In genomic region chr10:102649770-102650654, GRCh38 we compare ENCODE assay signal across 8 cellular contexts. TPM values are rescaled to one million over a fixed set of nuclear protein-coding genes. Genes with fewer than 3 reads are reported as not detected.
A peak's percentile ranks its signal among the peaks of the same experiment; 100 is the strongest.
DNase-seq lines count a peak whose midpoint lies in the region; ATAC-seq, FAIRE-seq and TF ChIP-seq lines count a peak whose summit lies in the region.

No MANE protein-coding gene starts in this region.

- H3K4me2 ChIP-seq in GM23338 = peak overlapping the region; percentile 72

- H3F3A ChIP-seq in GM23338 (replicated peaks; ENCODE audit: low read depth) = 0 out of 2 replicates have a peak, but pooled peaks cover 4% of the 10 kb centered on the region

- H4K20me1 ChIP-seq in GM23338 (replicated peaks; ENCODE audit: insufficient read depth) = peaks cover 13% of the 10 kb centered on the region; the same call in 1 of the 2 replicates

- H3K36me3 Mint-ChIP-seq in GM23338 (ENCODE audit: low read depth) = peaks cover 7% of the 10 kb centered on the region; the same call in 2 of the 3 replicates
- peaks cover 73% of the 10 kb centered on the region for H3K36me3 Mint-ChIP-seq in activated T-helper 2 cell treated with anti-CD3 and anti-CD28 coated beads, Interferon-gamma antibody, Interleukin-2, Interleukin-4, amounts not matched to agents 10 μg/mL and 5 μg/mL and 100 μg/mL, durations not matched to agents 14 hours and 24 hours and 36 hours (ENCODE audit: low read depth)

- intact Hi-C loops in activated T-helper 2 cell treated with anti-CD3 and anti-CD28 coated beads, Interferon-gamma antibody, Interleukin-2, Interleukin-4, amounts not matched to agents 10 μg/mL and 5 μg/mL and 100 μg/mL, durations not matched to agents 14 hours and 24 hours and 36 hours (cut with micrococcal nuclease) = loop anchor here (5.0 to 10.0 kb wide), 3 partner anchors 267 to 835 kb away; partner anchors contain the start of genes CNNM2, OGA and PPRC1

- no peak overlapping the region for H2AFZ ChIP-seq in GM23338

- no peaks in the 10 kb centered on the region for H3K27me3 ChIP-seq in GM23338 (ENCODE audit: insufficient read depth)
- no peaks in the 10 kb centered on the region for H3K27me3 ChIP-seq in iPS-18a (ENCODE audit: control insufficient read depth, insufficient read depth, low read length)
- H3K27me3 ChIP-seq in skeletal muscle tissue (ENCODE audit: control insufficient read depth in 3 of 3, insufficient read depth in 3 of 3, low read length in 3 of 3) = no peaks in the 10 kb centered on the region

- H3K36me3 ChIP-seq in GM23338 (ENCODE audit: insufficient read depth) (no peaks in the 10 kb centered on the region), iPS-18a (ENCODE audit: control insufficient read depth, low read depth, low read length) (peaks cover 8% of the 10 kb centered on the region), skeletal muscle tissue (ENCODE audit: control insufficient read depth in 3 of 3, insufficient read depth in 3 of 3, low read length in 3 of 3) (peaks cover 26 to 35% (median 28%) of the 10 kb centered on the region in 3 donors)

- DNase-seq in GM23338 (ENCODE audit: low spot score) (peak; percentile 57), UCSD-AML1 (lab: John Stamatoyannopoulos, UW; ENCODE audit: unreplicated experiment) (no peak), GM12891 (ENCODE audit: insufficient read length, low spot score) (no peak)
- no peak for DNase-seq in activated T-helper 2 cell treated with anti-CD3 and anti-CD28 coated beads, Interferon-gamma antibody, Interleukin-2, Interleukin-4, amounts not matched to agents 10 μg/mL and 5 μg/mL and 100 μg/mL, durations not matched to agents 14 hours and 24 hours and 36 hours (ENCODE audit: low spot score)

- TF ChIP-seq POLR2A in GM12891 (IDR thresholded peaks at IDR 0.05; ENCODE audit: low read depth, low read length) = no peak

- peaks cover 62% of the 10 kb centered on the region for H3K4me1 Mint-ChIP-seq in GM23338
- peaks cover 69% of the 10 kb centered on the region for H3K4me1 Mint-ChIP-seq in activated T-helper 2 cell treated with anti-CD3 and anti-CD28 coated beads, Interferon-gamma antibody, Interleukin-2, Interleukin-4, amounts not matched to agents 10 μg/mL and 5 μg/mL and 100 μg/mL, durations not matched to agents 14 hours and 24 hours and 36 hours (ENCODE audit: low read depth)

- FAIRE-seq in GM12891 (lab: Jason Lieb, UNC) = no peak

- no peaks in the 10 kb centered on the region for H3K9me3 Mint-ChIP-seq in GM23338
- no peaks in the 10 kb centered on the region for H3K9me3 Mint-ChIP-seq in activated T-helper 2 cell treated with anti-CD3 and anti-CD28 coated beads, Interferon-gamma antibody, Interleukin-2, Interleukin-4, amounts not matched to agents 10 μg/mL and 5 μg/mL and 100 μg/mL, durations not matched to agents 14 hours and 24 hours and 36 hours

- peak overlapping the region; percentile 72; the same call in 1 of the 2 replicates for H3K27ac Mint-ChIP-seq in GM23338
- peak overlapping the region; percentile 75 for H3K27ac Mint-ChIP-seq in activated T-helper 2 cell treated with anti-CD3 and anti-CD28 coated beads, Interferon-gamma antibody, Interleukin-2, Interleukin-4, amounts not matched to agents 10 μg/mL and 5 μg/mL and 100 μg/mL, durations not matched to agents 14 hours and 24 hours and 36 hours

- H3K9ac ChIP-seq in iPS-18a (ENCODE audit: low read length) (peak overlapping the region; percentile 24), skeletal muscle tissue (ENCODE audit: low read depth in 1 of 3, low read length in 3 of 3) (peak overlapping the region; percentile 62 to 100 (median 72))

- peaks cover 30% of the 10 kb centered on the region for H3K27me3 Mint-ChIP-seq in GM23338 (ENCODE audit: insufficient read depth, low read depth, poor library complexity)
- H3K27me3 Mint-ChIP-seq in activated T-helper 2 cell treated with anti-CD3 and anti-CD28 coated beads, Interferon-gamma antibody, Interleukin-2, Interleukin-4, amounts not matched to agents 10 μg/mL and 5 μg/mL and 100 μg/mL, durations not matched to agents 14 hours and 24 hours and 36 hours (ENCODE audit: low read depth) = no peaks in the 10 kb centered on the region

- H3K9me3 ChIP-seq in iPS-18a (ENCODE audit: control insufficient read depth, low read depth, low read length) = no peaks in the 10 kb centered on the region
- no peaks in the 10 kb centered on the region for H3K9me3 ChIP-seq in skeletal muscle tissue (ENCODE audit: control insufficient read depth in 3 of 3, low read length in 3 of 3)

- H3K79me2 ChIP-seq in GM23338 (replicated peaks; ENCODE audit: insufficient read depth) = peaks cover 78% of the 10 kb centered on the region

- no peak for TF ChIP-seq CTCF in GM23338 (conservative IDR thresholded peaks at IDR 0.05; ENCODE audit: low read depth in 2 of 2)

- peak overlapping the region; percentile 19; the same call in 2 of the 3 replicates for H3K4me3 Mint-ChIP-seq in GM23338
- H3K4me3 Mint-ChIP-seq in activated T-helper 2 cell treated with anti-CD3 and anti-CD28 coated beads, Interferon-gamma antibody, Interleukin-2, Interleukin-4, amounts not matched to agents 10 μg/mL and 5 μg/mL and 100 μg/mL, durations not matched to agents 14 hours and 24 hours and 36 hours (ENCODE audit: low read depth) = peak overlapping the region; percentile 27

- H3K4me1 ChIP-seq in GM23338 (ENCODE audit: insufficient read depth) (peaks cover 36% of the 10 kb centered on the region), iPS-18a (ENCODE audit: control insufficient read depth, low read depth, low read length) (peaks cover 53% of the 10 kb centered on the region), skeletal muscle tissue (ENCODE audit: control insufficient read depth in 3 of 3, insufficient read depth in 3 of 3, low read length in 3 of 3) (peaks cover 68 to 83% (median 76%) of the 10 kb centered on the region in 3 donors)

- H3K4me3 ChIP-seq in GM23338 = peak overlapping the region; percentile 34; the same call in 1 of the 2 replicates
- peak overlapping the region; percentile 2 for H3K4me3 ChIP-seq in iPS-18a (ENCODE audit: low read length)
- H3K4me3 ChIP-seq in skeletal muscle tissue (ENCODE audit: low read length in 3 of 3) = peak overlapping the region; percentile 79 to 97 (median 81)

- ATAC-seq in GM23338 (peak; percentile 19), GM18873 (IDR thresholded peaks at IDR 0.05; ENCODE audit: low FRiP score, unreplicated experiment) (no peak), GM21367 (IDR thresholded peaks at IDR 0.05; ENCODE audit: unreplicated experiment) (no peak)

- no peaks in the 10 kb centered on the region for H3K9me2 ChIP-seq in GM23338 (ENCODE audit: insufficient read depth)

- H3K27ac ChIP-seq in GM23338 (ENCODE audit: low read depth) (peak overlapping the region; percentile 77), iPS-18a (ENCODE audit: low read length) (no peak overlapping the region), skeletal muscle tissue (ENCODE audit: low read depth, low read length) (peak overlapping the region; percentile 44)

TF ChIP-seq in GM23338, 12 proteins besides CTCF, POLR2A, EP300 and RAD21 (continues in another document):
- no peak for TF ChIP-seq ZNF114 (CRISPR knock-in tag; IDR thresholded peaks at IDR 0.05)
- TF ChIP-seq EZH2 (IDR thresholded peaks at IDR 0.05; ENCODE audit: low read depth, unreplicated experiment) = no peak
- TF ChIP-seq CREB1 (CRISPR knock-in tag; IDR thresholded peaks at IDR 0.05; ENCODE audit: low read depth) = no peak
- TF ChIP-seq NANOG (IDR thresholded peaks at IDR 0.05; ENCODE audit: borderline replicate concordance) = no peak
- TF ChIP-seq JUNB (IDR thresholded peaks at IDR 0.05; ENCODE audit: unreplicated experiment) = no peak
- TF ChIP-seq EZH2phosphoT487 (IDR thresholded peaks at IDR 0.05; ENCODE audit: unreplicated experiment) = no peak
- TF ChIP-seq, protein P1, sequence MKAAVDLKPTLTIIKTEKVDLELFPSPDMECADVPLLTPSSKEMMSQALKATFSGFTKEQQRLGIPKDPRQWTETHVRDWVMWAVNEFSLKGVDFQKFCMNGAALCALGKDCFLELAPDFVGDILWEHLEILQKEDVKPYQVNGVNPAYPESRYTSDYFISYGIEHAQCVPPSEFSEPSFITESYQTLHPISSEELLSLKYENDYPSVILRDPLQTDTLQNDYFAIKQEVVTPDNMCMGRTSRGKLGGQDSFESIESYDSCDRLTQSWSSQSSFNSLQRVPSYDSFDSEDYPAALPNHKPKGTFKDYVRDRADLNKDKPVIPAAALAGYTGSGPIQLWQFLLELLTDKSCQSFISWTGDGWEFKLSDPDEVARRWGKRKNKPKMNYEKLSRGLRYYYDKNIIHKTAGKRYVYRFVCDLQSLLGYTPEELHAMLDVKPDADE (IDR thresholded peaks at IDR 0.05) = no peak

TF ChIP-seq in GM12891, 5 proteins besides CTCF, POLR2A, EP300 and RAD21:
- TF ChIP-seq POU2F2 (IDR thresholded peaks at IDR 0.05; ENCODE audit: low read depth, low read length) (no peak), PAX5 (IDR thresholded peaks at IDR 0.05; ENCODE audit: insufficient read depth, low read length, severe bottlenecking) (no peak), TAF1 (IDR thresholded peaks at IDR 0.05; ENCODE audit: low read depth, low read length) (no peak), POLR2AphosphoS5 (IDR thresholded peaks at IDR 0.05; ENCODE audit: low read depth, low read length) (no peak), SPI1 (IDR thresholded peaks at IDR 0.05; ENCODE audit: low read depth, low read length) (no peak)

RNA-seq across cellular contexts. Expression of gene TRIM8, which starts 5.7 kb away (rescaled TPM):
- total RNA-seq in GM23338 (2014; rRNA removed; shearing (Covaris generic)) = 33.4 and 36.7 TPM in 2 replicates
- 15.1 and 20.2 TPM in 2 replicates for polyA plus RNA-seq in GM23338 (2016; fragmentation: Nextera tagmentation; extraction: Ambion mirVana)
- 76.7 and 82.9 TPM in 2 replicates for total RNA-seq in activated T-helper 2 cell treated with anti-CD3 and anti-CD28 coated beads, Interferon-gamma antibody, Interleukin-2, Interleukin-4, amounts not matched to agents 10 μg/mL and 5 μg/mL and 100 μg/mL, durations not matched to agents 14 hours and 24 hours and 36 hours
- 44.4 TPM for total RNA-seq in skeletal muscle tissue
- 33.9 TPM for polyA plus RNA-seq in GM12891 (2012; ENCODE audit: low read depth, missing spikeins)

Comparison
In these comparisons a context has a peak if more than half of its experiments do, and no peak if none do; other contexts are left out.
1. H3K4me3 ChIP-seq: peak in every context shown above with its lines; median percentile 81 in skeletal muscle tissue; 34 in GM23338; 2 in iPS-18a.